Comparison of ENCODE assay signal across 1 cellular context in genomic region chr15:48190932-48191573, GRCh38.
TF ChIP-seq lines count a peak whose summit lies in the region.

No MANE protein-coding gene starts in this region.

TF ChIP-seq in H1, 55 proteins besides CTCF, POLR2A, EP300 and RAD21:
- TF ChIP-seq KDM4A (IDR thresholded peaks at IDR 0.05; ENCODE audit: low read depth, low read length, severe bottlenecking) (peak; percentile 1), SIX5 (IDR thresholded peaks at IDR 0.05; ENCODE audit: low read depth, low read length) (no peak), JUND (IDR thresholded peaks at IDR 0.05; ENCODE audit: low read length) (no peak), SUZ12 (IDR thresholded peaks at IDR 0.05; ENCODE audit: low read length) (no peak), HDAC6 (IDR thresholded peaks at IDR 0.05; ENCODE audit: low read depth, low read length) (no peak), SIN3A (conservative IDR thresholded peaks at IDR 0.05 in 1 of 2, IDR thresholded peaks at IDR 0.05 in 1 of 2; ENCODE audit: low read depth in 1 of 2, low read length in 2 of 2) (peak; percentile 99), CEBPB (IDR thresholded peaks at IDR 0.05; ENCODE audit: low read depth, low read length) (no peak), TAF7 (optimal IDR thresholded peaks at IDR 0.05; ENCODE audit: borderline replicate concordance, low read depth, low read length) (peak; percentile 45), SP4 (IDR thresholded peaks at IDR 0.05; ENCODE audit: low read length) (no peak), YY1 (IDR thresholded peaks at IDR 0.05; ENCODE audit: low read depth, low read length) (no peak), CHD2 (IDR thresholded peaks at IDR 0.05; ENCODE audit: low read length) (no peak), ZNF274 (IDR thresholded peaks at IDR 0.05; ENCODE audit: borderline replicate concordance, extremely low read depth, low read length) (no peak), GABPA (IDR thresholded peaks at IDR 0.05; ENCODE audit: borderline replicate concordance, insufficient read depth, low read length) (peak; percentile 30; the same call in 1 of the 2 replicates), CBX5 (IDR thresholded peaks at IDR 0.05; ENCODE audit: low read depth, low read length) (no peak), BACH1 (IDR thresholded peaks at IDR 0.05; ENCODE audit: low read length) (no peak), CHD1 (IDR thresholded peaks at IDR 0.05; ENCODE audit: low read depth, low read length) (no peak), ATF3 (IDR thresholded peaks at IDR 0.05; ENCODE audit: insufficient read depth, low read depth, low read length) (no peak), RNF2 (IDR thresholded peaks at IDR 0.05; ENCODE audit: borderline replicate concordance, low read depth, low read length, missing control alignments, poor library complexity, severe bottlenecking) (no peak), JUN (IDR thresholded peaks at IDR 0.05; ENCODE audit: low read depth, low read length) (no peak), TBP (IDR thresholded peaks at IDR 0.05; ENCODE audit: low read depth, low read length) (no peak), RXRA (IDR thresholded peaks at IDR 0.05; ENCODE audit: insufficient read depth, low read depth, low read length) (no peak), RFX5 (IDR thresholded peaks at IDR 0.05; ENCODE audit: borderline replicate concordance, low read depth, low read length) (no peak), CHD7 (IDR thresholded peaks at IDR 0.05; ENCODE audit: insufficient replicate concordance, low read length) (no peak), CREB1 (IDR thresholded peaks at IDR 0.05) (no peak), SAP30 (IDR thresholded peaks at IDR 0.05; ENCODE audit: insufficient read depth, insufficient replicate concordance, low read length) (peak; percentile 95), HDAC2 (IDR thresholded peaks at IDR 0.05; ENCODE audit: borderline replicate concordance in 1 of 2, low read depth in 2 of 2, low read length in 2 of 2) (peak; percentile 42 to 90; a peak in 3 of 4 replicates), TEAD4 (IDR thresholded peaks at IDR 0.05; ENCODE audit: low read depth, low read length) (no peak), TAF1 (IDR thresholded peaks at IDR 0.05; ENCODE audit: low read depth, low read length) (no peak), NRF1 (IDR thresholded peaks at IDR 0.05; ENCODE audit: low read depth, low read length) (no peak), CBX8 (IDR thresholded peaks at IDR 0.05; ENCODE audit: borderline replicate concordance, low read depth, low read length) (no peak), PHF8 (conservative IDR thresholded peaks at IDR 0.05; ENCODE audit: low read depth, low read length) (no peak), CTBP2 (IDR thresholded peaks at IDR 0.05; ENCODE audit: borderline replicate concordance, insufficient read depth, insufficient read length, low read length) (no peak), EGR1 (IDR thresholded peaks at IDR 0.05; ENCODE audit: borderline replicate concordance, low read depth, low read length) (no peak), GTF2F1 (IDR thresholded peaks at IDR 0.05; ENCODE audit: borderline replicate concordance, low read depth, low read length) (no peak)
- TF ChIP-seq, protein P1, sequence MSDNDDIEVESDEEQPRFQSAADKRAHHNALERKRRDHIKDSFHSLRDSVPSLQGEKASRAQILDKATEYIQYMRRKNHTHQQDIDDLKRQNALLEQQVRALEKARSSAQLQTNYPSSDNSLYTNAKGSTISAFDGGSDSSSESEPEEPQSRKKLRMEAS (IDR thresholded peaks at IDR 0.05) = peak; percentile 57; the same call in 1 of the 2 replicates
- TF ChIP-seq, protein P2, sequence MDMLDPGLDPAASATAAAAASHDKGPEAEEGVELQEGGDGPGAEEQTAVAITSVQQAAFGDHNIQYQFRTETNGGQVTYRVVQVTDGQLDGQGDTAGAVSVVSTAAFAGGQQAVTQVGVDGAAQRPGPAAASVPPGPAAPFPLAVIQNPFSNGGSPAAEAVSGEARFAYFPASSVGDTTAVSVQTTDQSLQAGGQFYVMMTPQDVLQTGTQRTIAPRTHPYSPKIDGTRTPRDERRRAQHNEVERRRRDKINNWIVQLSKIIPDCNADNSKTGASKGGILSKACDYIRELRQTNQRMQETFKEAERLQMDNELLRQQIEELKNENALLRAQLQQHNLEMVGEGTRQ (IDR thresholded peaks at IDR 0.05; ENCODE audit: low read length) = no peak
